12 cellular contexts compared by ENCODE assay signal in the genomic region with DNA sequence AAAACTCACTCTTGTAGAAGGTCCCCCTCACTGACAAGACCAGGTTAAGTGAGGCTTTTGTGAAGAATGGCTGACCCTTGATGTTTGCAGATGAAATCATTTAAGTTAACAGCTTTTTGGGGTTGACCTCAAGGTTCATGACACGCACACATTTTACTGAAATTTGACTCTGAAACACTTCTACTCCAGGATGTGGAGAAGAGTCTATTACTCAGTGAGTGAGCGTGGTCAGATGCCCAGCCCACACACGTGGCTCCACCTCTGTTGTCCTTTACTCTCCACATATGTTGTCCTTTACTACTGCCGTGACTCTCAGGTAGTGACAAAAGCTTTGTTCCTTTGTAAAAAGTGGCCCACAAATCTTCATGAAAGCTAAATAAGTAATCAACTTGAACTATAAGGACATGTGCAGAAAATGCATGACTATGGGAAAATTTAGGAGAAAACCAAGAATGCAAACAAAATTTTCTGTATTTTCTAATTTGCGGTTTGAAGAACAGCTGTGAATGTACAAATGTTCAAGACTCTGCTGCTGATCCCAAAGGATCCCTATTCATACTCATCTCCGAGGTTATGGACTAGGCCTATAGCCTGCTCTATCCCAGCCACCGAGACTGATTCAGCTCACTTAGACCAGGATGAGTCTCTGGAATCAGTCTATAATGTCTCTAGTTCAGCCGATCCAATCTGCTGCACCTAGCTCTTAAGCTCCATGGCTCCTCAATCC. TPM values are rescaled to one million over a fixed set of nuclear protein-coding genes. Genes with fewer than 3 reads are reported as not detected.
A peak's percentile ranks its signal among the peaks of the same experiment; 100 is the strongest.
DNase-seq lines count a peak whose midpoint lies in the region; TF ChIP-seq lines count a peak whose summit lies in the region.
"Had no signal": no experiment of that assay in that cellular context is flagged by ENCODE, and none has a peak within 500 bp of the region (broad histone marks: within the 10 kb centered on the region; RNA-seq: fewer than 3 reads in every experiment).

No MANE protein-coding gene starts in this region.

- H3K4me3 ChIP-seq in foreskin fibroblast (ENCODE audit: low read depth in 1 of 2, low read length in 2 of 2) = no peak overlapping the region
- H3K4me3 ChIP-seq: right atrium auricular region had no signal

- H3K27me3 Mint-ChIP-seq in HFFc6 (ENCODE audit: insufficient read depth) = no peaks in the 10 kb centered on the region

- H3K9me3 Mint-ChIP-seq in HFFc6 = no peaks in the 10 kb centered on the region

- DNase-seq in Daoy (ENCODE audit: low read depth) = peak; percentile 48
- peak; percentile 59 for DNase-seq in HFFc6
- peak; percentile 34 to 44 for DNase-seq in activated CD4-positive, alpha-beta T cell treated with anti-CD3 and anti-CD28 coated beads, Interleukin-2, amount 50 U/mL, for 48 hours
- DNase-seq in foreskin fibroblast = peak; percentile 81 to 86
- no peak for DNase-seq in GM13977 (ENCODE audit: low spot score)
- DNase-seq in effector CD4-positive, alpha-beta T cell = no peak
- no peak for DNase-seq in NCI-H1694 (lab: John Stamatoyannopoulos, UW)
- DNase-seq: Caco-2, foreskin keratinocyte, NCI-H69, SK-N-SH had no signal

- no peak for TF ChIP-seq CTCF in HFFc6 (IDR thresholded peaks at IDR 0.05)
- TF ChIP-seq CTCF in foreskin fibroblast (IDR thresholded peaks at IDR 0.05; ENCODE audit: low read depth, low read length) = no peak
- TF ChIP-seq CTCF in GM13977 (IDR thresholded peaks at IDR 0.05; ENCODE audit: extremely low read depth, insufficient read depth, missing control alignments) = no peak

- H3K27ac Mint-ChIP-seq in HFFc6 = peak overlapping the region; percentile 59

- peaks cover 30% of the 10 kb centered on the region for H3K4me1 Mint-ChIP-seq in HFFc6 (ENCODE audit: low read depth)

- no peak overlapping the region for H3K4me3 Mint-ChIP-seq in HFFc6

- in situ Hi-C loops in GM13977 (cut with MboI; ENCODE audit: low pct_unique_long_range_greater_than_20kb, low sequenced_read_pairs, unreplicated experiment) = loop anchor here (25.0 kb wide), 1 partner anchor 286 kb away; no protein-coding TSS in a partner anchor

- no peaks in the 10 kb centered on the region for H3K36me3 Mint-ChIP-seq in HFFc6 (ENCODE audit: low read depth)

RNA-seq across cellular contexts. Expression of a gene that starts 22.4 kb away (rescaled TPM):
- total RNA-seq in Daoy (2014; rRNA removed; shearing (Covaris generic)) = 5.6 and 9.7 TPM in 2 replicates
- total RNA-seq in HFFc6 (2021; fragmentation: NEBNext Ultra II Directional; extraction: Animal tissue kit (Norgen Biotek cat#: 25700)) = 1 to 10 TPM; 5.4 to 7.0 (median 6.0) TPM

RNA-seq across cellular contexts. Expression of a gene that starts 22.6 kb away (rescaled TPM):
- total RNA-seq in Daoy (2014; rRNA removed; shearing (Covaris generic)) = 21.1 and 46.8 TPM in 2 replicates
- 100 to 1,000 TPM; 152 to 190 (median 168) TPM for total RNA-seq in HFFc6 (2021; fragmentation: NEBNext Ultra II Directional; extraction: Animal tissue kit (Norgen Biotek cat#: 25700))

Comparison
In these comparisons a context has a peak if more than half of its experiments do, and no peak if none do; other contexts are left out.
1. DNase-seq: peak in Daoy (single experiment), HFFc6 (single experiment), activated CD4-positive, alpha-beta T cell treated with anti-CD3 and anti-CD28 coated beads, Interleukin-2, amount 50 U/mL, for 48 hours (2 of 2) and foreskin fibroblast (2 of 2); none in GM13977 (single experiment), effector CD4-positive, alpha-beta T cell (single experiment) and NCI-H1694 (single experiment).